In genomic region chr5:133896873-133897272, GRCh38 we compare ENCODE assay signal across 17 cellular contexts.
"Had no signal": no experiment of that assay in that cellular context is flagged by ENCODE, and none has a peak within 500 bp of the region (broad histone marks: within the 10 kb centered on the region; RNA-seq: fewer than 3 reads in every experiment).

No MANE protein-coding gene starts in this region.

- H3K4me3 Mint-ChIP-seq: endodermal cell; naive thymus-derived CD8-positive, alpha-beta T cell had no signal

- H3K27ac ChIP-seq: coronary artery, stomach, thoracic aorta, transverse colon had no signal

- DNase-seq: effector CD4-positive, alpha-beta T cell; endodermal cell; foreskin melanocyte; left colon; left ventricle myocardium superior; mesendoderm; naive thymus-derived CD8-positive, alpha-beta T cell; stimulated activated CD4-positive, alpha-beta T cell treated with anti-CD3 and anti-CD28 coated beads, Interleukin-2, amount 100 ng/mL, for 24 hours; stimulated activated CD4-positive, alpha-beta T cell treated with anti-CD3 and anti-CD28 coated beads, Interleukin-4, amount 100 ng/mL, for 4 hours; stomach; substantia nigra; transverse colon had no signal

- H3K36me3 Mint-ChIP-seq: naive thymus-derived CD8-positive, alpha-beta T cell had no signal

- H3K4me3 ChIP-seq: coronary artery, hepatocyte, lung, stomach, thoracic aorta, transverse colon had no signal

- ATAC-seq: left colon; left ventricle myocardium superior; naive thymus-derived CD8-positive, alpha-beta T cell; sciatic nerve had no signal

- H3K27ac Mint-ChIP-seq: endodermal cell; naive thymus-derived CD8-positive, alpha-beta T cell had no signal

- H3K4me1 ChIP-seq: stomach, transverse colon had no signal

- H3K9me3 Mint-ChIP-seq: endodermal cell; naive thymus-derived CD8-positive, alpha-beta T cell had no signal

- H3K79me2 ChIP-seq: hepatocyte had no signal

- H3K4me2 ChIP-seq: hepatocyte had no signal

- H3K27me3 ChIP-seq: hepatocyte, stomach, transverse colon had no signal

- H2AFZ ChIP-seq: hepatocyte had no signal
